28 cellular contexts compared by ENCODE assay signal in genomic region chr13:32448224-32448623, GRCh38. TPM values are rescaled to one million over a fixed set of nuclear protein-coding genes. Genes with fewer than 3 reads are reported as not detected.
DNase-seq lines count a peak whose midpoint lies in the region; ATAC-seq lines count a peak whose summit lies in the region.
"Had no signal": no experiment of that assay in that cellular context is flagged by ENCODE, and none has a peak within 500 bp of the region (broad histone marks: within the 10 kb centered on the region; RNA-seq: fewer than 3 reads in every experiment).

No MANE protein-coding gene starts in this region.

- intact Hi-C loops in activated CD4-positive, alpha-beta memory T cell treated with anti-CD3 and anti-CD28 coated beads for 36 hours (cut with micrococcal nuclease) = no loop called here

- no peaks in the 10 kb centered on the region for H3K27me3 Mint-ChIP-seq in activated CD4-positive, alpha-beta memory T cell treated with anti-CD3 and anti-CD28 coated beads for 36 hours
- no peaks in the 10 kb centered on the region for H3K27me3 Mint-ChIP-seq in activated CD4-positive, alpha-beta memory T cell treated with anti-CD3 and anti-CD28 coated beads, Interleukin-2, amount 10 ng/mL, durations not matched to agents 7 days and 5 days
- H3K27me3 Mint-ChIP-seq in stimulated activated naive CD8-positive, alpha-beta T cell treated with anti-CD3 and anti-CD28 coated beads, Interleukin-15, Interleukin-2, amounts not matched to agents 100 ng/mL and 50 ng/mL, for 24 hours = no peaks in the 10 kb centered on the region
- no peaks in the 10 kb centered on the region for H3K27me3 Mint-ChIP-seq in T-cell
- H3K27me3 Mint-ChIP-seq: activated CD4-positive, alpha-beta T cell treated with anti-CD3 and anti-CD28 coated beads, Interleukin-2, amount 10 ng/mL, durations not matched to agents 24 days and 14 days; naive thymus-derived CD8-positive, alpha-beta T cell had no signal

- CTCF ChIA-PET in activated CD4-positive, alpha-beta memory T cell treated with anti-CD3 and anti-CD28 coated beads for 36 hours (lab: Charles Lee) = interaction anchor here (0.9 to 1.3 kb wide), 3 partner anchors 20 to 138 kb away, joined by 3 to 4 read pairs (median 3); partner anchors contain the start of genes N4BP2L1 and PDS5B
- CTCF ChIA-PET in activated CD4-positive, alpha-beta memory T cell treated with anti-CD3 and anti-CD28 coated beads, Interleukin-2, amount 10 ng/mL, durations not matched to agents 7 days and 5 days (lab: Charles Lee) = no interaction called here
- CTCF ChIA-PET in T-cell (lab: Charles Lee) = interaction anchor here (0.6 to 1.1 kb wide), 3 partner anchors 68 to 160 kb away, joined by 3 read pairs; no protein-coding TSS in a partner anchor

- peaks cover 13% of the 10 kb centered on the region for H3K4me1 Mint-ChIP-seq in activated CD4-positive, alpha-beta memory T cell treated with anti-CD3 and anti-CD28 coated beads for 36 hours (ENCODE audit: low read depth)
- peaks cover 23% of the 10 kb centered on the region for H3K4me1 Mint-ChIP-seq in activated CD4-positive, alpha-beta memory T cell treated with anti-CD3 and anti-CD28 coated beads, Interleukin-2, amount 10 ng/mL, durations not matched to agents 7 days and 5 days
- peaks cover 13% of the 10 kb centered on the region for H3K4me1 Mint-ChIP-seq in stimulated activated naive CD8-positive, alpha-beta T cell treated with anti-CD3 and anti-CD28 coated beads, Interleukin-15, Interleukin-2, amounts not matched to agents 100 ng/mL and 50 ng/mL, for 24 hours (ENCODE audit: low read depth)
- peaks cover 0 to 1% (median under 1%) of the 10 kb centered on the region in 3 donors for H3K4me1 Mint-ChIP-seq in T-cell

- H3K27ac Mint-ChIP-seq in activated CD4-positive, alpha-beta memory T cell treated with anti-CD3 and anti-CD28 coated beads for 36 hours = peak overlapping the region; percentile 40
- no peak overlapping the region for H3K27ac Mint-ChIP-seq in activated CD4-positive, alpha-beta memory T cell treated with anti-CD3 and anti-CD28 coated beads, Interleukin-2, amount 10 ng/mL, durations not matched to agents 7 days and 5 days
- peak overlapping the region; percentile 53 for H3K27ac Mint-ChIP-seq in stimulated activated naive CD8-positive, alpha-beta T cell treated with anti-CD3 and anti-CD28 coated beads, Interleukin-15, Interleukin-2, amounts not matched to agents 100 ng/mL and 50 ng/mL, for 24 hours
- H3K27ac Mint-ChIP-seq in T-cell = no peak overlapping the region
- H3K27ac Mint-ChIP-seq: activated CD4-positive, alpha-beta T cell treated with anti-CD3 and anti-CD28 coated beads, Interleukin-2, amount 10 ng/mL, durations not matched to agents 24 days and 14 days had no signal

- no peak for ATAC-seq in stimulated activated naive CD8-positive, alpha-beta T cell treated with anti-CD3 and anti-CD28 coated beads, Interleukin-15, Interleukin-2, amounts not matched to agents 100 U/mL and 50 U/mL, for 24 hours
- no peak for ATAC-seq in T-cell (replicated peaks in 1 of 4)
- no peak for ATAC-seq in HG02642 (IDR thresholded peaks at IDR 0.05; ENCODE audit: poor library complexity, unreplicated experiment)
- ATAC-seq: lower lobe of right lung; naive thymus-derived CD8-positive, alpha-beta T cell; PC-3 had no signal

- POLR2A ChIA-PET in activated CD4-positive, alpha-beta memory T cell treated with anti-CD3 and anti-CD28 coated beads for 36 hours (lab: Charles Lee) = interaction anchor here (0.6 kb wide), 1 partner anchor 133 kb away, joined by 3 read pairs; the partner anchor contains the start of genes BRCA2 and ZAR1L
- POLR2A ChIA-PET in activated CD4-positive, alpha-beta memory T cell treated with anti-CD3 and anti-CD28 coated beads, Interleukin-2, amount 10 ng/mL, durations not matched to agents 7 days and 5 days (lab: Charles Lee) = interaction anchor here (0.9 to 1.0 kb wide), 3 partner anchors 20 to 58 kb away, joined by 3 to 5 read pairs (median 3); partner anchors contain the start of gene N4BP2L1
- POLR2A ChIA-PET in T-cell (lab: Charles Lee) = interaction anchor here in 1 of 2 donors (0.6 kb wide), 1 partner anchor 455 kb away, joined by 8 read pairs; no protein-coding TSS in a partner anchor

- no peak for DNase-seq in activated CD4-positive, alpha-beta memory T cell treated with anti-CD3 and anti-CD28 coated beads for 36 hours
- DNase-seq in activated CD4-positive, alpha-beta memory T cell treated with anti-CD3 and anti-CD28 coated beads, Interleukin-2, amount 10 ng/mL, durations not matched to agents 7 days and 5 days = no peak
- no peak for DNase-seq in stimulated activated naive CD8-positive, alpha-beta T cell treated with anti-CD3 and anti-CD28 coated beads, Interleukin-15, Interleukin-2, amounts not matched to agents 100 U/mL and 50 U/mL, for 24 hours
- DNase-seq in kidney tubule cell (ENCODE audit: low spot score) (peak; percentile 76), T-cell (no peak), germinal center (ENCODE audit: low spot score) (no peak)
- DNase-seq: activated CD4-positive, alpha-beta T cell treated with anti-CD3 and anti-CD28 coated beads, Interleukin-2, amount 10 ng/mL, durations not matched to agents 24 days and 14 days; activated CD8-positive, alpha-beta memory T cell treated with anti-CD3 and anti-CD28 coated beads, Interleukin-2, amount 50 U/mL, for 4 hours; activated effector memory CD4-positive, alpha-beta T cell treated with anti-CD3 and anti-CD28 coated beads, Interleukin-2, amount 50 U/mL, for 16 hours; Calu3; DMS79 treated with DMSO at 0.1 percent for 48 hours; dorsolateral prefrontal cortex; esophagus squamous epithelium; GF-D8; lower lobe of right lung; naive thymus-derived CD8-positive, alpha-beta T cell; NCI-H1930; NCI-H2171 treated with DMSO at 0.1 percent for 48 hours; NCI-H510A treated with DMSO at 0.1 percent for 48 hours; PC-3; Right ventricle myocardium superior; stimulated activated CD4-positive, alpha-beta T cell treated with anti-CD3 and anti-CD28 coated beads, Interleukin-4, amount 100 ng/mL, for 24 hours; T-helper 9 cell; upper lobe of left lung had no signal

- no peak overlapping the region for H3K4me3 Mint-ChIP-seq in activated CD4-positive, alpha-beta memory T cell treated with anti-CD3 and anti-CD28 coated beads for 36 hours
- H3K4me3 Mint-ChIP-seq in activated CD4-positive, alpha-beta memory T cell treated with anti-CD3 and anti-CD28 coated beads, Interleukin-2, amount 10 ng/mL, durations not matched to agents 7 days and 5 days = no peak overlapping the region
- H3K4me3 Mint-ChIP-seq in stimulated activated naive CD8-positive, alpha-beta T cell treated with anti-CD3 and anti-CD28 coated beads, Interleukin-15, Interleukin-2, amounts not matched to agents 100 ng/mL and 50 ng/mL, for 24 hours = no peak overlapping the region
- H3K4me3 Mint-ChIP-seq in T-cell = no peak overlapping the region
- H3K4me3 Mint-ChIP-seq: activated CD4-positive, alpha-beta T cell treated with anti-CD3 and anti-CD28 coated beads, Interleukin-2, amount 10 ng/mL, durations not matched to agents 24 days and 14 days; brain; CD14-positive monocyte; naive thymus-derived CD8-positive, alpha-beta T cell had no signal

- no peaks in the 10 kb centered on the region for H3K9me3 Mint-ChIP-seq in activated CD4-positive, alpha-beta memory T cell treated with anti-CD3 and anti-CD28 coated beads for 36 hours
- no peaks in the 10 kb centered on the region for H3K9me3 Mint-ChIP-seq in activated CD4-positive, alpha-beta memory T cell treated with anti-CD3 and anti-CD28 coated beads, Interleukin-2, amount 10 ng/mL, durations not matched to agents 7 days and 5 days
- no peaks in the 10 kb centered on the region for H3K9me3 Mint-ChIP-seq in stimulated activated naive CD8-positive, alpha-beta T cell treated with anti-CD3 and anti-CD28 coated beads, Interleukin-15, Interleukin-2, amounts not matched to agents 100 ng/mL and 50 ng/mL, for 24 hours
- H3K9me3 Mint-ChIP-seq in T-cell = no peaks in the 10 kb centered on the region

- H3K36me3 Mint-ChIP-seq in activated CD4-positive, alpha-beta memory T cell treated with anti-CD3 and anti-CD28 coated beads for 36 hours = peaks cover 5% of the 10 kb centered on the region
- H3K36me3 Mint-ChIP-seq in activated CD4-positive, alpha-beta memory T cell treated with anti-CD3 and anti-CD28 coated beads, Interleukin-2, amount 10 ng/mL, durations not matched to agents 7 days and 5 days (ENCODE audit: low read depth) = no peaks in the 10 kb centered on the region
- H3K36me3 Mint-ChIP-seq in stimulated activated naive CD8-positive, alpha-beta T cell treated with anti-CD3 and anti-CD28 coated beads, Interleukin-15, Interleukin-2, amounts not matched to agents 100 ng/mL and 50 ng/mL, for 24 hours (ENCODE audit: low read depth) = no peaks in the 10 kb centered on the region
- peaks cover 9% of the 10 kb centered on the region for H3K36me3 Mint-ChIP-seq in T-cell
- H3K36me3 Mint-ChIP-seq: CD14-positive monocyte had no signal

RNA-seq across cellular contexts. Expression of gene N4BP2L1, which starts 20.3 kb away (rescaled TPM):
- 10 to 100 TPM; 22.1 to 24.0 TPM for total RNA-seq in activated CD4-positive, alpha-beta memory T cell treated with anti-CD3 and anti-CD28 coated beads for 36 hours
- total RNA-seq in activated CD4-positive, alpha-beta memory T cell treated with anti-CD3 and anti-CD28 coated beads, Interleukin-2, amount 10 ng/mL, durations not matched to agents 7 days and 5 days = 10 to 100 TPM; 29.9 to 33.8 TPM
- total RNA-seq in T-cell = 10 to 100 TPM; 37.7 to 59.6 (median 44.0) TPM

Comparison
In these comparisons a context has a peak if more than half of its experiments do, and no peak if none do; other contexts are left out.
1. H3K27ac Mint-ChIP-seq: peak in activated CD4-positive, alpha-beta memory T cell treated with anti-CD3 and anti-CD28 coated beads for 36 hours (single experiment) and stimulated activated naive CD8-positive, alpha-beta T cell treated with anti-CD3 and anti-CD28 coated beads, Interleukin-15, Interleukin-2, amounts not matched to agents 100 ng/mL and 50 ng/mL, for 24 hours (single experiment); none in activated CD4-positive, alpha-beta memory T cell treated with anti-CD3 and anti-CD28 coated beads, Interleukin-2, amount 10 ng/mL, durations not matched to agents 7 days and 5 days (single experiment) and T-cell (0 of 2).